In genomic region chr7:23332193-23332592, GRCh38 we compare ENCODE assay signal across 22 cellular contexts. TPM values are rescaled to one million over a fixed set of nuclear protein-coding genes. Genes with fewer than 3 reads are reported as not detected.
A peak's percentile ranks its signal among the peaks of the same experiment; 100 is the strongest.
DNase-seq lines count a peak whose midpoint lies in the region; ATAC-seq, FAIRE-seq and TF ChIP-seq lines count a peak whose summit lies in the region.
"Had no signal": no experiment of that assay in that cellular context is flagged by ENCODE, and none has a peak within 500 bp of the region (broad histone marks: within the 10 kb centered on the region; RNA-seq: fewer than 3 reads in every experiment).

No MANE protein-coding gene starts in this region.

- H2BK5ac ChIP-seq in mesenchymal stem cell (ENCODE audit: low read depth, low read length, poor library complexity, severe bottlenecking) = no peak overlapping the region
- H2BK5ac ChIP-seq in neuronal stem cell (ENCODE audit: low read length) = no peak overlapping the region

- no peak overlapping the region for H3K18ac ChIP-seq in mesenchymal stem cell (ENCODE audit: low read depth in 1 of 2, low read length in 2 of 2)
- no peak overlapping the region for H3K18ac ChIP-seq in neuronal stem cell (ENCODE audit: low read length)

- H3K4me1 ChIP-seq in A549 (peaks cover 39% of the 10 kb centered on the region), mesenchymal stem cell (ENCODE audit: control insufficient read depth, insufficient read depth, low read depth, low read length) (peaks cover 12% of the 10 kb centered on the region), neuronal stem cell (ENCODE audit: control insufficient read depth in 2 of 2, insufficient read depth in 1 of 2, low read depth in 1 of 2, low read length in 2 of 2) (no peaks in the 10 kb centered on the region)

- no peak for TF ChIP-seq CTCF in A549 (IDR thresholded peaks at IDR 0.05)

- H3K36me3 ChIP-seq in mesenchymal stem cell (ENCODE audit: control insufficient read depth in 1 of 2, insufficient read depth in 2 of 2, low read depth in 1 of 2, low read length in 2 of 2) (peaks cover 0 to 3% of the 10 kb centered on the region in 2 experiments), neuronal stem cell (replicated peaks in 1 of 2; ENCODE audit: control insufficient read depth in 2 of 2, insufficient read depth in 2 of 2, low read length in 2 of 2) (peaks cover 32 to 94% of the 10 kb centered on the region in 2 donors)

- POLR2A ChIA-PET in A549 (lab: Yijun Ruan, JAX) = interaction anchor here (2.8 kb wide), 1 partner anchor 33 kb away, joined by 18 read pairs; the partner anchor contains the start of gene MALSU1

- no peak for TF ChIP-seq POLR2A in A549 (IDR thresholded peaks at IDR 0.05; ENCODE audit: low read length)

- H3K79me1 ChIP-seq in mesenchymal stem cell (replicated peaks; ENCODE audit: low read length, poor library complexity, severe bottlenecking) (peaks cover 15% of the 10 kb centered on the region), neuronal stem cell (ENCODE audit: low read depth, low read length) (peaks cover 1% of the 10 kb centered on the region)

- H3K4me3 ChIP-seq in A549 = peak overlapping the region; percentile 2; the same call in 1 of the 3 replicates
- H3K4me3 ChIP-seq in mesenchymal stem cell (ENCODE audit: insufficient read depth in 1 of 2, low read depth in 1 of 2, low read length in 2 of 2) = no peak overlapping the region
- H3K4me3 ChIP-seq in neuronal stem cell (ENCODE audit: low read length in 2 of 2) = no peak overlapping the region

- FAIRE-seq in A549 (lab: Jason Lieb, UNC) = no peak
- FAIRE-seq: RCC 7860 had no signal

- H3K4me2 ChIP-seq in A549 = peak overlapping the region; percentile 88
- H3K4me2 ChIP-seq in mesenchymal stem cell (ENCODE audit: low read length, poor library complexity, severe bottlenecking) = no peak overlapping the region
- H3K4me2 ChIP-seq in neuronal stem cell (ENCODE audit: insufficient read depth, low read length, poor library complexity, severe bottlenecking) = no peak overlapping the region
- H3K4me2 ChIP-seq: KMS-11 had no signal

- H2AFZ ChIP-seq in mesenchymal stem cell (ENCODE audit: low read depth, low read length) (no peak overlapping the region), neuronal stem cell (ENCODE audit: low read length) (no peak overlapping the region)

- H4K91ac ChIP-seq in mesenchymal stem cell (ENCODE audit: low read length) (no peak overlapping the region), neuronal stem cell (ENCODE audit: low read depth, low read length, poor library complexity) (no peak overlapping the region)

- CTCF ChIA-PET in A549 (lab: Yijun Ruan, JAX) = interaction anchor here (1.7 to 4.0 kb wide), 4 partner anchors 21 to 59 kb away, joined by 3 to 21 read pairs (median 12); no protein-coding TSS in a partner anchor

- H3K27ac ChIP-seq in A549 = peak overlapping the region; percentile 54 to 65
- H3K27ac ChIP-seq in mesenchymal stem cell (ENCODE audit: low read length, poor library complexity, severe bottlenecking) = peak overlapping the region; percentile 16
- H3K27ac ChIP-seq in neuronal stem cell (replicated peaks; ENCODE audit: low read length) = no peak overlapping the region
- H3K27ac ChIP-seq: C4-2B, KMS-11 had no signal

- H3K14ac ChIP-seq in mesenchymal stem cell (ENCODE audit: low read length in 2 of 2) (no peak overlapping the region), neuronal stem cell (ENCODE audit: low read length) (no peak overlapping the region)

- H2BK12ac ChIP-seq in mesenchymal stem cell (ENCODE audit: low read length in 2 of 2) (no peak overlapping the region), neuronal stem cell (ENCODE audit: low read length) (no peak overlapping the region)

- H3K4ac ChIP-seq in mesenchymal stem cell (ENCODE audit: low read depth in 1 of 2, low read length in 2 of 2) (no peak overlapping the region), neuronal stem cell (ENCODE audit: low read length) (no peak overlapping the region)

- peaks cover 8% of the 10 kb centered on the region for H3K9me3 ChIP-seq in A549
- peaks cover under 1% of the 10 kb centered on the region for H3K9me3 ChIP-seq in mesenchymal stem cell (ENCODE audit: control insufficient read depth, low read length)
- peaks cover 2 to 6% of the 10 kb centered on the region in 2 donors for H3K9me3 ChIP-seq in neuronal stem cell (replicated peaks in 1 of 2; ENCODE audit: control insufficient read depth in 2 of 2, insufficient read depth in 1 of 2, low read depth in 1 of 2, low read length in 2 of 2)
- H3K9me3 ChIP-seq: Caco-2 had no signal

- no peak for TF ChIP-seq EP300 in A549 (IDR thresholded peaks at IDR 0.05)

- TF ChIP-seq RAD21 in A549 (conservative IDR thresholded peaks at IDR 0.05 in 1 of 2, IDR thresholded peaks at IDR 0.05 in 1 of 2) = no peak

- H3K23ac ChIP-seq in mesenchymal stem cell (ENCODE audit: low read length in 2 of 2) (no peak overlapping the region), neuronal stem cell (ENCODE audit: low read depth, low read length, poor library complexity) (no peak overlapping the region)

- no peak overlapping the region for H2BK15ac ChIP-seq in mesenchymal stem cell (ENCODE audit: low read depth, poor library complexity, severe bottlenecking)
- no peak overlapping the region for H2BK15ac ChIP-seq in neuronal stem cell (ENCODE audit: low read length)

- ATAC-seq in A549 = no peak
- no peak for ATAC-seq in SK-N-SH treated with all-trans-retinoic acid at 6 μM for 48 hours

- DNase-seq in A549 (ENCODE audit: low read depth in 1 of 2, low spot score in 1 of 2) (no peak), NCI-H69 (lab: John Stamatoyannopoulos, UW) (peak; percentile 23), mesenchymal stem cell (no peak), GM19240 (ENCODE audit: insufficient read length, low spot score) (no peak), T-helper 1 cell (no peak), NCI-H446 treated with DMSO at 0.1 percent for 48 hours (lab: John Stamatoyannopoulos, UW) (no peak), neuronal stem cell (ENCODE audit: low spot score) (no peak)
- DNase-seq: 8988T, Caco-2, DMS53, H7, MM.1S, NCI-H1417, NCI-H1930, NCI-H2171 treated with DMSO at 0.1 percent for 48 hours, NCI-H524 treated with DMSO at 0.1 percent for 48 hours, SHP77 treated with DMSO at 0.1 percent for 48 hours, SW 1271 had no signal

- H4K8ac ChIP-seq in mesenchymal stem cell (ENCODE audit: low read length) = no peak overlapping the region
- no peak overlapping the region for H4K8ac ChIP-seq in neuronal stem cell (ENCODE audit: low read depth, low read length)

- H2BK120ac ChIP-seq in mesenchymal stem cell (ENCODE audit: low read depth, low read length) (no peak overlapping the region), neuronal stem cell (ENCODE audit: low read depth, low read length) (no peak overlapping the region)

- no peak overlapping the region for H3K9ac ChIP-seq in mesenchymal stem cell (ENCODE audit: low read length)
- no peak overlapping the region for H3K9ac ChIP-seq in neuronal stem cell (ENCODE audit: low read depth, low read length, poor library complexity)
- H3K9ac ChIP-seq: KMS-11 had no signal

- H2AK5ac ChIP-seq in mesenchymal stem cell (ENCODE audit: low read length, severe bottlenecking) = no peak overlapping the region
- H2AK5ac ChIP-seq in neuronal stem cell (ENCODE audit: low read depth, low read length) = no peak overlapping the region

- H3K27me3 ChIP-seq in mesenchymal stem cell (ENCODE audit: control insufficient read depth in 1 of 2, insufficient read depth in 1 of 2, low read length in 2 of 2) = no peaks in the 10 kb centered on the region
- no peaks in the 10 kb centered on the region for H3K27me3 ChIP-seq in neuronal stem cell (ENCODE audit: control insufficient read depth in 3 of 3, insufficient read depth in 3 of 3, low read depth in 1 of 3, low read length in 3 of 3)

TF ChIP-seq in A549, 52 proteins besides CTCF, POLR2A, EP300 and RAD21:
- TF ChIP-seq MAFK (IDR thresholded peaks at IDR 0.05; ENCODE audit: partially characterized antibody) = peak; percentile 53
- no peak for TF ChIP-seq RCOR1 (IDR thresholded peaks at IDR 0.05; ENCODE audit: low read depth, low read length)

TF ChIP-seq in SK-N-SH treated with all-trans-retinoic acid at 6 μM for 48 hours, 23 proteins besides CTCF, POLR2A, EP300 and RAD21:
- peak; percentile 69; the same call in 1 of the 2 replicates for TF ChIP-seq TCF4 (CRISPR knock-in tag; IDR thresholded peaks at IDR 0.05; ENCODE audit: borderline replicate concordance)
- no peak for TF ChIP-seq ZNF565 (CRISPR knock-in tag; conservative IDR thresholded peaks at IDR 0.05; ENCODE audit: low read depth)
- no peak for TF ChIP-seq GLIS3 (CRISPR knock-in tag; IDR thresholded peaks at IDR 0.05)
- no peak for TF ChIP-seq ZC3H10 (CRISPR knock-in tag; IDR thresholded peaks at IDR 0.05)
- TF ChIP-seq SNAI2 (CRISPR knock-in tag; IDR thresholded peaks at IDR 0.05) = no peak

RNA-seq across cellular contexts. Expression of gene MALSU1, which starts 33.1 kb away (rescaled TPM):
- 93.6 and 122 TPM in 2 replicates for polyA plus RNA-seq in A549 (2011; rRNA removed)
- 105 and 112 TPM in 2 replicates for polyA plus RNA-seq in A549 (2012; cell fraction: cytosol; rRNA removed)
- polyA plus RNA-seq in A549 (2012; cell fraction: nucleus; rRNA removed) = 43.8 and 57.6 TPM in 2 replicates
- 91.9 to 102 TPM (median 101 TPM) in 3 replicates for polyA plus RNA-seq in A549 (2017; fragmentation: RNase III; extraction: RNeasy Plus Mini Kit Qiagen cat#74134 plus additional on column Dnase treatment)
- polyA minus RNA-seq in A549 (2011; rRNA and poly(A)+ RNA removed) = 19.5 and 22.5 TPM in 2 replicates
- polyA plus RNA-seq in mesenchymal stem cell (2013, experiment 1 of 2) = 56.2 TPM
- 61.1 TPM for polyA plus RNA-seq in mesenchymal stem cell (2013, experiment 2 of 2)
- 63.6 TPM for polyA plus RNA-seq in neuronal stem cell (2013, experiment 1 of 2)
- polyA plus RNA-seq in neuronal stem cell (2013, experiment 2 of 2) = 64.1 TPM
